Comparison of ENCODE assay signal across 1 cellular context in the genomic region with DNA sequence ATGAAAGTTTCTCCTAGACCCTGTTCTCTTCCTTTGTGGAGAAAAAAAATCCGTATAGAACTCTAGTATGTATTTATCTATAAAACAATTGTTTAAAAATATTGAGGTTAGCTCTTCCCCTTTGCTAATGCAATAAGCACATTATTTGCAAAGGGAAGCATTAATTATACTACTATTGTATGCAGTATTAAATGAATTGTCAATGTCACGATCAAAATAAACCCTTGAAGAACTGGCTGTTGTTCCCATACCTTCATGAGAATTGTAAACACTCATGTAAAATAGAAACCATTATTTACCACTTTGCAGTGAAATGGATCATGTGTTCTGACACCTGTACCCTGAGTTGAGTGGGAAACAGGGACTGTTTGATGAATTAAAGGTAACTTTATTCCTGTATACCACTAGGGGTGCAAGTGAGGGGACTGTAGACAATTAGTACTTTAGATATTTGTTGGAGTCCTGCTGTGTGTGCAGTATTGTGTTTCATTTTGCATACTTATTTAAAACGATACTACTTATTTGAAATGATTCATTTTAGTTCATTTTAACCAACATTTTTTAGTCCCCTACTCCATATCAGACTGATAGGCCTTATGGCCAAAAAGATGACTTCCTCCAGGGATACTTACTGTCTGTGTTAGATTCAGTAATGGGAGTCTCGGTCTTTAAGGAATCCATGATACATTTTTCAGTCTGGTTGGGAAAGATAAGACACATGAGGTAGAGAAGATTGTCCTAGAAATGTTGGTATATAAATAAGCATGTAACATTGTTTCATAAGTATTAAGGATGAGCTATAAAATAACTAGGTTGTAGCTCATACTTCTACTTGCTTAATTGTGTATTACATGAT.
TF ChIP-seq lines count a peak whose summit lies in the region.

No MANE protein-coding gene starts in this region.

TF ChIP-seq in HCT116, 20 proteins besides CTCF, POLR2A, EP300 and RAD21 (continued from another document):
- TF ChIP-seq, protein P1, sequence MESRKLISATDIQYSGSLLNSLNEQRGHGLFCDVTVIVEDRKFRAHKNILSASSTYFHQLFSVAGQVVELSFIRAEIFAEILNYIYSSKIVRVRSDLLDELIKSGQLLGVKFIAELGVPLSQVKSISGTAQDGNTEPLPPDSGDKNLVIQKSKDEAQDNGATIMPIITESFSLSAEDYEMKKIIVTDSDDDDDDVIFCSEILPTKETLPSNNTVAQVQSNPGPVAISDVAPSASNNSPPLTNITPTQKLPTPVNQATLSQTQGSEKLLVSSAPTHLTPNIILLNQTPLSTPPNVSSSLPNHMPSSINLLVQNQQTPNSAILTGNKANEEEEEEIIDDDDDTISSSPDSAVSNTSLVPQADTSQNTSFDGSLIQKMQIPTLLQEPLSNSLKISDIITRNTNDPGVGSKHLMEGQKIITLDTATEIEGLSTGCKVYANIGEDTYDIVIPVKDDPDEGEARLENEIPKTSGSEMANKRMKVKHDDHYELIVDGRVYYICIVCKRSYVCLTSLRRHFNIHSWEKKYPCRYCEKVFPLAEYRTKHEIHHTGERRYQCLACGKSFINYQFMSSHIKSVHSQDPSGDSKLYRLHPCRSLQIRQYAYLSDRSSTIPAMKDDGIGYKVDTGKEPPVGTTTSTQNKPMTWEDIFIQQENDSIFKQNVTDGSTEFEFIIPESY (IDR thresholded peaks at IDR 0.05; ENCODE audit: extremely low read depth, insufficient replicate concordance, low read length) = no peak
- TF ChIP-seq JUND (IDR thresholded peaks at IDR 0.05) = no peak
- TF ChIP-seq POLR2AphosphoS5 (IDR thresholded peaks at IDR 0.05; ENCODE audit: low read depth, low read length) = no peak
- no peak for TF ChIP-seq SIN3A (IDR thresholded peaks at IDR 0.05; ENCODE audit: low read depth)
- no peak for TF ChIP-seq ELF1 (IDR thresholded peaks at IDR 0.05; ENCODE audit: borderline replicate concordance, low read depth)
